In genomic region chr3:174023445-174023844, GRCh38 we compare ENCODE assay signal across 1 cellular context.
TF ChIP-seq lines count a peak whose summit lies in the region.

No MANE protein-coding gene starts in this region.

TF ChIP-seq in GM23338, 12 proteins besides CTCF, POLR2A, EP300 and RAD21 (continued from another document):
- TF ChIP-seq ZNF462 (CRISPR knock-in tag; IDR thresholded peaks at IDR 0.05) (no peak), REST (IDR thresholded peaks at IDR 0.05; ENCODE audit: unreplicated experiment) (no peak), ZNF114 (CRISPR knock-in tag; IDR thresholded peaks at IDR 0.05) (no peak), EZH2 (IDR thresholded peaks at IDR 0.05; ENCODE audit: low read depth, unreplicated experiment) (no peak), EZH2phosphoT487 (IDR thresholded peaks at IDR 0.05; ENCODE audit: unreplicated experiment) (no peak)
